Comparison of ENCODE assay signal across 9 cellular contexts in genomic region chr3:111737712-111738097, GRCh38.
A peak's percentile ranks its signal among the peaks of the same experiment; 100 is the strongest.
DNase-seq lines count a peak whose midpoint lies in the region; ATAC-seq and TF ChIP-seq lines count a peak whose summit lies in the region.
"Had no signal": no experiment of that assay in that cellular context is flagged by ENCODE, and none has a peak within 500 bp of the region (broad histone marks: within the 10 kb centered on the region; RNA-seq: fewer than 3 reads in every experiment).

No MANE protein-coding gene starts in this region.

- ATAC-seq in HG02885 (IDR thresholded peaks at IDR 0.05; ENCODE audit: poor library complexity, unreplicated experiment) = peak; percentile 83

- no peak for TF ChIP-seq CTCF in nephron (IDR thresholded peaks at IDR 0.05; ENCODE audit: unreplicated experiment in 3 of 3)

- DNase-seq in EH (ENCODE audit: low read depth) = peak; percentile 96
- peak; percentile 96 for DNase-seq in astrocyte of the hippocampus (ENCODE audit: low read depth, low spot score)
- DNase-seq in activated naive CD4-positive, alpha-beta T cell treated with anti-CD3 and anti-CD28 coated beads, Interleukin-2, amount 10 ng/mL, durations not matched to agents 7 days and 5 days = no peak
- DNase-seq in CD4-positive, alpha-beta memory T cell = no peak
- no peak for DNase-seq in stimulated activated CD4-positive, alpha-beta T cell treated with anti-CD3 and anti-CD28 coated beads, Interleukin-4, amount 100 ng/mL, for 24 hours
- no peak for DNase-seq in T-helper 9 cell

- CTCF ChIA-PET in activated naive CD4-positive, alpha-beta T cell treated with anti-CD3 and anti-CD28 coated beads, Interleukin-2, amount 10 ng/mL, durations not matched to agents 7 days and 5 days (lab: Charles Lee) = interaction anchor here (1.3 to 1.4 kb wide), 2 partner anchors 20 to 24 kb away, joined by 3 to 4 read pairs; no protein-coding TSS in a partner anchor
- CTCF ChIA-PET in CD4-positive, alpha-beta memory T cell (lab: Charles Lee; ENCODE audit: partially characterized antibody) = interaction anchor here (1.3 kb wide), 1 partner anchor 23 kb away, joined by 3 read pairs; no protein-coding TSS in a partner anchor

- H3K36me3 Mint-ChIP-seq in nephron (ENCODE audit: low read depth) = peaks cover 15% of the 10 kb centered on the region
- peaks cover 7% of the 10 kb centered on the region for H3K36me3 Mint-ChIP-seq in activated naive CD4-positive, alpha-beta T cell treated with anti-CD3 and anti-CD28 coated beads, Interleukin-2, amount 10 ng/mL, durations not matched to agents 7 days and 5 days
- peaks cover 0 to 20% of the 10 kb centered on the region in 2 donors for H3K36me3 Mint-ChIP-seq in CD4-positive, alpha-beta memory T cell

- no peaks in the 10 kb centered on the region for H3K9me3 ChIP-seq in CD4-positive, alpha-beta memory T cell (ENCODE audit: control insufficient read depth in 1 of 2, low read length in 2 of 2)

- H3K4me3 Mint-ChIP-seq in nephron = peak overlapping the region in 2 of 3 experiments; percentile 27 to 42
- H3K4me3 Mint-ChIP-seq in activated naive CD4-positive, alpha-beta T cell treated with anti-CD3 and anti-CD28 coated beads, Interleukin-2, amount 10 ng/mL, durations not matched to agents 7 days and 5 days = no peak overlapping the region
- H3K4me3 Mint-ChIP-seq in CD4-positive, alpha-beta memory T cell = no peak overlapping the region

- H3K27ac ChIP-seq in CD4-positive, alpha-beta memory T cell (ENCODE audit: low read depth, low read length) = no peak overlapping the region
- H3K27ac ChIP-seq: HL-60 had no signal

- intact Hi-C loops in CD4-positive, alpha-beta memory T cell (cut with micrococcal nuclease) = no loop called here

- H3K27ac Mint-ChIP-seq in nephron = peak overlapping the region; percentile 93 to 96 (median 93)
- no peak overlapping the region for H3K27ac Mint-ChIP-seq in activated naive CD4-positive, alpha-beta T cell treated with anti-CD3 and anti-CD28 coated beads, Interleukin-2, amount 10 ng/mL, durations not matched to agents 7 days and 5 days
- no peak overlapping the region for H3K27ac Mint-ChIP-seq in CD4-positive, alpha-beta memory T cell

- POLR2A ChIA-PET in CD4-positive, alpha-beta memory T cell (lab: Charles Lee; ENCODE audit: partially characterized antibody) = no interaction called here

- H3K4me1 ChIP-seq in CD4-positive, alpha-beta memory T cell (ENCODE audit: insufficient read depth, low read length) = no peaks in the 10 kb centered on the region

- H3K36me3 ChIP-seq in CD4-positive, alpha-beta memory T cell (ENCODE audit: insufficient read depth, low read length) = no peaks in the 10 kb centered on the region

- peaks cover 65% of the 10 kb centered on the region for H3K4me1 Mint-ChIP-seq in nephron
- peaks cover 8% of the 10 kb centered on the region for H3K4me1 Mint-ChIP-seq in activated naive CD4-positive, alpha-beta T cell treated with anti-CD3 and anti-CD28 coated beads, Interleukin-2, amount 10 ng/mL, durations not matched to agents 7 days and 5 days
- no peaks in the 10 kb centered on the region for H3K4me1 Mint-ChIP-seq in CD4-positive, alpha-beta memory T cell

- no peaks in the 10 kb centered on the region for H3K27me3 Mint-ChIP-seq in nephron (ENCODE audit: low read depth)
- H3K27me3 Mint-ChIP-seq in activated naive CD4-positive, alpha-beta T cell treated with anti-CD3 and anti-CD28 coated beads, Interleukin-2, amount 10 ng/mL, durations not matched to agents 7 days and 5 days = no peaks in the 10 kb centered on the region
- no peaks in the 10 kb centered on the region for H3K27me3 Mint-ChIP-seq in CD4-positive, alpha-beta memory T cell

- no peaks in the 10 kb centered on the region for H3K9me3 Mint-ChIP-seq in nephron
- H3K9me3 Mint-ChIP-seq in activated naive CD4-positive, alpha-beta T cell treated with anti-CD3 and anti-CD28 coated beads, Interleukin-2, amount 10 ng/mL, durations not matched to agents 7 days and 5 days = peaks cover 2% of the 10 kb centered on the region
- peaks cover 0 to 5% (median 0%) of the 10 kb centered on the region in 8 donors for H3K9me3 Mint-ChIP-seq in CD4-positive, alpha-beta memory T cell

- H3K27me3 ChIP-seq in CD4-positive, alpha-beta memory T cell (ENCODE audit: insufficient read depth, low read length) = no peaks in the 10 kb centered on the region

- H3K4me3 ChIP-seq in CD4-positive, alpha-beta memory T cell (ENCODE audit: low read length in 2 of 2) = no peak overlapping the region

Comparison
In these comparisons a context has a peak if more than half of its experiments do, and no peak if none do; other contexts are left out.
1. DNase-seq: peak in EH (single experiment) and astrocyte of the hippocampus (single experiment); none in activated naive CD4-positive, alpha-beta T cell treated with anti-CD3 and anti-CD28 coated beads, Interleukin-2, amount 10 ng/mL, durations not matched to agents 7 days and 5 days (single experiment), CD4-positive, alpha-beta memory T cell (0 of 5), stimulated activated CD4-positive, alpha-beta T cell treated with anti-CD3 and anti-CD28 coated beads, Interleukin-4, amount 100 ng/mL, for 24 hours (single experiment) and T-helper 9 cell (single experiment).
2. H3K27ac Mint-ChIP-seq: peak in nephron (3 of 3); none in activated naive CD4-positive, alpha-beta T cell treated with anti-CD3 and anti-CD28 coated beads, Interleukin-2, amount 10 ng/mL, durations not matched to agents 7 days and 5 days (single experiment) and CD4-positive, alpha-beta memory T cell (0 of 7).
3. H3K4me3 Mint-ChIP-seq: peak in nephron (2 of 3); none in activated naive CD4-positive, alpha-beta T cell treated with anti-CD3 and anti-CD28 coated beads, Interleukin-2, amount 10 ng/mL, durations not matched to agents 7 days and 5 days (single experiment) and CD4-positive, alpha-beta memory T cell (0 of 8).